7 cellular contexts compared by ENCODE assay signal in the genomic region with DNA sequence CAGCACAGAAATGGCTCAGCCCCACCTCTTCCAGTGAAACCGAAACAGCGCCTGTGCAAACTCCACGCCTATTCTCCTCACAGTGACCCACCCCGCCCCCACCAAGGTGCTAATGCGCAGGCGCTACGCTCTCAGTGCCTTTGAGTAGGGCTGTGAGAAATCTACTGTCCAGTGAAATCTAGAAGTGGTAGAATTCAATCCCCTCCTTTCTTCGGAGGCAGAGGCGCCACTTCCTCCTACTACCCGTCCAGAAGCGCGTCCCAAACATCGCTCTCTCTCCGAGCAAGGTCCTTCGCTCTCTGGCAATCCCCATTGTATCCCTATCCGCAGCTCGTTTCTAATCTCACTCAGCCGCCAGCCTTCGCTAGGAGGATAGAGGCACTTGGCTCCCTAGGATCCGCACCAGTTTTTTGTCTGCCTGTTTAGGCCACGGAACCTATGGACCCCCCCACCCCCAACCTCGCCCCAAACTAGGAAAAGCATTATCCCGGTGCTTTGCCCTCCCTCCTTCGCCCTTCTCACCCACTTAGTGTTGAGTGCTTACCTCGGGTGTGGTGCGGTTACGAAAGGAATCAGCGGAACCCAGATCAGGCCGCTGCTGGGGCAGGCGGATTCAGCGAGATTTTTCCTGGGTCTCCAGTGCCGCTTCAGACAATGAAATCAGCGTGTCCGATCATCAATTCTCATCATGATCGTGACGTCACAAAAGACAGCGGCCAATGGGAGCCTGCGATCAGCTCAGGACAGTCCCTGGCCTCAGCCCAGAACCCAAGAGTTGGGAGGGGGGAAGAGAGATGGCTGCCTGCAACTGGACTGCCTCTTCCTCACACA. TPM values are rescaled to one million over a fixed set of nuclear protein-coding genes. Genes with fewer than 3 reads are reported as not detected.
DNase-seq lines count a peak whose midpoint lies in the region; ATAC-seq, FAIRE-seq and TF ChIP-seq lines count a peak whose summit lies in the region.

Gene HDX, minus strand, starts transcription at position 656 of the 831 bp plus-strand sequence. CDS start 27,056 bp downstream, outside the sequence.

- H3K23me2 ChIP-seq in H1 (ENCODE audit: low read depth, low read length): no peaks in the 10 kb centered on the region

- H3K9ac ChIP-seq in H1 (replicated peaks in 1 of 4; ENCODE audit: extremely low read depth in 1 of 4, low read depth in 3 of 4, low read length in 3 of 4): peak within 1 kb of the TSS in 3 of 4 experiments; percentile 16 to 91 (median 55); a peak in 4 of 7 replicates

- H3K9me3 ChIP-seq in H1 (ENCODE audit: insufficient read depth in 2 of 2, low read depth in 1 of 2, low read length in 1 of 2): no peaks in the 10 kb centered on the region

- TF ChIP-seq CTCF in H1 (IDR thresholded peaks at IDR 0.05; ENCODE audit: control extremely low read depth in 1 of 3, insufficient read depth in 1 of 3, low read depth in 1 of 3, low read length in 3 of 3): no peak

- no peak within 1 kb of the TSS; the same call in 1 of the 2 replicates for H2BK5ac ChIP-seq in H1 (ENCODE audit: low read depth, low read length)

- peak within 1 kb of the TSS; percentile 53; the same call in 1 of the 2 replicates for H2AFZ ChIP-seq in H1 (ENCODE audit: low read length)

- H3K14ac ChIP-seq in H1 (ENCODE audit: insufficient read length): no peak within 1 kb of the TSS

- H4K91ac ChIP-seq in H1 (replicated peaks; ENCODE audit: insufficient read length, low read length): peak within 1 kb of the TSS; percentile 73

- H3K4ac ChIP-seq in H1 (replicated peaks; ENCODE audit: insufficient read length, low read depth, low read length): no peak within 1 kb of the TSS

- H3K27me3 ChIP-seq in H1 (replicated peaks in 1 of 4; ENCODE audit: control insufficient read depth in 3 of 4, extremely low read depth in 1 of 4, insufficient read depth in 3 of 4, low read length in 3 of 4): no peaks in the 10 kb centered on the region

- no peak within 1 kb of the TSS for H2BK120ac ChIP-seq in H1 (replicated peaks; ENCODE audit: low read depth, low read length)

- no peaks in the 10 kb centered on the region for H3K79me1 ChIP-seq in H1 (ENCODE audit: low read depth, low read length)

- FAIRE-seq in H1 (lab: Jason Lieb, UNC): peak; percentile 45

- H4K20me1 ChIP-seq in H1 (replicated peaks in 1 of 2; ENCODE audit: control insufficient read depth in 1 of 2, insufficient read depth in 2 of 2, low read length in 2 of 2): no peaks in the 10 kb centered on the region

- POLR2A ChIA-PET in H1 (lab: Charles Lee; ENCODE audit: partially characterized antibody): interaction anchor here (1.2 to 1.6 kb wide), 2 partner anchors 11 to 455 kb away, joined by 3 to 5 read pairs; no protein-coding TSS in a partner anchor

- no peak within 1 kb of the TSS; the same call in 1 of the 2 replicates for H3K18ac ChIP-seq in H1 (ENCODE audit: extremely low read depth, low read length)

- peak within 1 kb of the TSS; percentile 95; the same call in 1 of the 2 replicates for H4K8ac ChIP-seq in H1 (ENCODE audit: extremely low read depth, insufficient read depth, low read length)

- no peak within 1 kb of the TSS for H2AK5ac ChIP-seq in H1 (ENCODE audit: low read depth, low read length)

- H3K4me2 ChIP-seq in H1 (ENCODE audit: insufficient read depth in 1 of 2, low read depth in 2 of 2, low read length in 2 of 2): peak within 1 kb of the TSS; percentile 57 to 83

- ATAC-seq in GM18867 (IDR thresholded peaks at IDR 0.05; ENCODE audit: unreplicated experiment) (peak; percentile 96), HG03097 (IDR thresholded peaks at IDR 0.05; ENCODE audit: low FRiP score, unreplicated experiment) (peak; percentile 88)

- H3K56ac ChIP-seq in H1 (replicated peaks; ENCODE audit: insufficient read length, low read depth, low read length): no peak within 1 kb of the TSS

- TF ChIP-seq EP300 in H1 (IDR thresholded peaks at IDR 0.05; ENCODE audit: borderline replicate concordance in 1 of 2, low read depth in 2 of 2, low read length in 2 of 2): no peak

- H3K23ac ChIP-seq in H1 (ENCODE audit: insufficient read length): no peak within 1 kb of the TSS

- no peak within 1 kb of the TSS for H2BK20ac ChIP-seq in H1 (ENCODE audit: low read length)

- H2BK12ac ChIP-seq in H1 (ENCODE audit: low read depth, low read length): no peak within 1 kb of the TSS; the same call in 1 of the 2 replicates

- H4K5ac ChIP-seq in H1 (ENCODE audit: insufficient read length, low read depth, low read length): peak within 1 kb of the TSS; percentile 76

- DNase-seq in NCI-H524 (lab: John Stamatoyannopoulos, UW) (peak; percentile 80 to 91), H1 (ENCODE audit: low read depth in 1 of 2, low spot score in 2 of 2) (peak in 1 of 2 experiments; percentile 63), lung microvascular endothelial cell (ENCODE audit: low read depth in 2 of 2) (peak; percentile 87)
- DNase-seq in activated CD8-positive, alpha-beta memory T cell treated with anti-CD3 and anti-CD28 coated beads for 48 hours (ENCODE audit: low read depth in 2 of 3, low spot score in 2 of 3): peak; percentile 2 to 36 (median 19)
- DNase-seq in stimulated activated CD4-positive, alpha-beta T cell treated with anti-CD3 and anti-CD28 coated beads, TNF-alpha, amount 100 ng/mL, for 1 hour (ENCODE audit: low read depth in 3 of 3, low spot score in 1 of 3): peak; percentile 12 to 37 (median 29)

- H3K4me3 ChIP-seq in H1 (ENCODE audit: extremely low read depth in 1 of 4, insufficient read depth in 2 of 4, low read depth in 3 of 4, low read length in 4 of 4): peak within 1 kb of the TSS; percentile 24 to 95 (median 46)

- no peak within 1 kb of the TSS; the same call in 1 of the 2 replicates for H3K27ac ChIP-seq in H1 (ENCODE audit: low read depth, low read length)

- H2BK15ac ChIP-seq in H1 (ENCODE audit: low read length): no peak within 1 kb of the TSS

- H3K79me2 ChIP-seq in H1 (ENCODE audit: control insufficient read depth in 1 of 2, insufficient read depth in 2 of 2, low read length in 2 of 2): no peaks in the 10 kb centered on the region

- no peaks in the 10 kb centered on the region for H3K36me3 ChIP-seq in H1 (ENCODE audit: control insufficient read depth in 2 of 4, insufficient read depth in 4 of 4, low read length in 3 of 4)

- H3K4me1 ChIP-seq in H1 (replicated peaks in 1 of 4; ENCODE audit: control insufficient read depth in 3 of 4, insufficient read depth in 4 of 4, low read length in 3 of 4): no peaks in the 10 kb centered on the region

- no peak for TF ChIP-seq POLR2A in H1 (IDR thresholded peaks at IDR 0.05; ENCODE audit: control extremely low read depth in 1 of 2, low read depth in 2 of 2, low read length in 2 of 2)

- WGBS in H1 (ENCODE audit: extremely low coverage in 1 of 2, insufficient coverage in 1 of 2, insufficient read length in 1 of 2, insufficient replicate concordance in 2 of 2, low coverage in 1 of 2, low lambda C conversion rate in 2 of 2, missing lambda C conversion rate in 1 of 2), 2 experiments: 65% methylated on average over 18 of the region's 38 CpGs; no CpG with 5 or more reads in 1 of the 2 experiments

- CTCF ChIA-PET in H1 (lab: Charles Lee; ENCODE audit: partially characterized antibody): no interaction called here

- no peak for TF ChIP-seq RAD21 in H1 (IDR thresholded peaks at IDR 0.05 in 1 of 2, conservative IDR thresholded peaks at IDR 0.05 in 1 of 2; ENCODE audit: low read depth in 2 of 2, low read length in 2 of 2)

TF ChIP-seq in H1, 55 proteins besides CTCF, POLR2A, EP300 and RAD21:
- peak; percentile 26 for TF ChIP-seq KDM4A (IDR thresholded peaks at IDR 0.05; ENCODE audit: low read depth, low read length, severe bottlenecking)
- no peak for TF ChIP-seq HDAC6 (IDR thresholded peaks at IDR 0.05; ENCODE audit: low read depth, low read length)
- peak; percentile 47; the same call in 1 of the 2 replicates for TF ChIP-seq CREB1 (IDR thresholded peaks at IDR 0.05)
- no peak for TF ChIP-seq RFX5 (IDR thresholded peaks at IDR 0.05; ENCODE audit: borderline replicate concordance, low read depth, low read length)
TF ChIP-seq in H1: peak in this region for 2.

RNA-seq across cellular contexts. Expression of gene HDX, which starts in this region (rescaled TPM):
- 10.2 and 10.8 TPM in 2 replicates for total RNA-seq in H1 (2021; fragmentation: NEBNext Ultra II Directional; extraction: Animal tissue kit (Norgen Biotek cat#: 25700))
- 0.54 and 0.60 TPM in 2 replicates for polyA plus RNA-seq in H1 (2011; rRNA removed)
- 0.65 TPM for polyA plus RNA-seq in H1 (2011; cell fraction: cytosol; rRNA removed)
- polyA plus RNA-seq in H1 (2011; cell fraction: nucleus; rRNA removed): 0.78 TPM
- polyA plus RNA-seq in H1 (2012, experiment 1 of 2): 0.46 to 1.3 TPM (median 1.1 TPM) in 4 replicates
- 0.07 TPM for polyA plus RNA-seq in H1 (2012, experiment 2 of 2)
- polyA plus RNA-seq in H1 (2013, experiment 1 of 2): 7.8 TPM
- 5.7 TPM for polyA plus RNA-seq in H1 (2013, experiment 2 of 2)
- 2.3 and 4.7 TPM in 2 replicates for polyA minus RNA-seq in H1 (2011; rRNA and poly(A)+ RNA removed)
- 2.0 TPM for polyA minus RNA-seq in H1 (2011; cell fraction: cytosol; rRNA and poly(A)+ RNA removed)
- polyA minus RNA-seq in H1 (2011; cell fraction: nucleus; rRNA and poly(A)+ RNA removed): 9.9 TPM
- 3.5 and 4.2 TPM in 2 replicates for total RNA-seq in lung microvascular endothelial cell
